ENCODE assay signal across 15 cellular contexts in the genomic region with DNA sequence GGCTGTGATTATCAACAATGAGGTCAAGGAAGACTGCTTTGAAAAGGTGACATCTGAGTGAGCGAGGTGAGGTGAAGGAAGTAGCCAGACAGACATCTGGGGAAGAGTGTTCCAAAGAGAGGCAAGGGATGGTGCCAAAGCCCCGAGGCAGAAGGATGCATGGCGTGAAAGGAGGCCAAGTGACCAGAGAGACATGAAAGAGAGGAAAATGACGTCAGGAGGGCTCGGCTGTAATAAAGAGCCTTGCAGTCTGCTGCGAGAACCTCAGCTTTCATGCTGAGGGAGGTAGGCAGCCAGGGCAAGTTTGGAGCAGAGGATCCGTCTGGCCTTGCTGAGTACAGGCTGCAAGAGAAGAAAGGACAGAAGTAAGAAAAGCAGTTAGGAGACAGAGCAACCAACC. TPM values are rescaled to one million over a fixed set of nuclear protein-coding genes. Genes with fewer than 3 reads are reported as not detected.
DNase-seq lines count a peak whose midpoint lies in the region; ATAC-seq and TF ChIP-seq lines count a peak whose summit lies in the region.
"Had no signal": no experiment of that assay in that cellular context is flagged by ENCODE, and none has a peak within 500 bp of the region (broad histone marks: within the 10 kb centered on the region; RNA-seq: fewer than 3 reads in every experiment).

No MANE protein-coding gene starts in this region.

- POLR2A ChIA-PET in SK-N-SH (lab: Yijun Ruan, JAX): no interaction called here

- CTCF ChIA-PET in SK-N-SH (lab: Yijun Ruan, JAX): no interaction called here

- H3K27me3 ChIP-seq in CD4-positive, CD25-positive, alpha-beta regulatory T cell (ENCODE audit: control insufficient read depth, insufficient read depth, low read length): no peaks in the 10 kb centered on the region
- no peaks in the 10 kb centered on the region for H3K27me3 ChIP-seq in GM23338 (ENCODE audit: insufficient read depth)
- no peaks in the 10 kb centered on the region for H3K27me3 ChIP-seq in SK-N-SH (ENCODE audit: insufficient read depth)
- H3K27me3 ChIP-seq: cardiac muscle cell had no signal

- H3K27ac Mint-ChIP-seq in CD4-positive, CD25-positive, alpha-beta regulatory T cell: peak overlapping the region; percentile 90 to 99 (median 95)
- H3K27ac Mint-ChIP-seq in GM23338 (peak overlapping the region; percentile 20; the same call in 1 of the 2 replicates), mesothelial cell of epicardium (peak overlapping the region; percentile 60)
- H3K27ac Mint-ChIP-seq in activated naive CD4-positive, alpha-beta T cell treated with anti-CD3 and anti-CD28 coated beads, Interleukin-2, amount 50 U/mL, for 72 hours: peak overlapping the region; percentile 16 to 89

- TF ChIP-seq EP300 in SK-N-SH (IDR thresholded peaks at IDR 0.05; ENCODE audit: borderline replicate concordance in 1 of 2, low read depth in 1 of 2, low read length in 1 of 2): no peak

- H3K9me3 ChIP-seq in CD4-positive, CD25-positive, alpha-beta regulatory T cell (ENCODE audit: control insufficient read depth in 2 of 2, low read length in 2 of 2): no peaks in the 10 kb centered on the region
- no peaks in the 10 kb centered on the region for H3K9me3 ChIP-seq in SK-N-SH

- DNase-seq in CD4-positive, CD25-positive, alpha-beta regulatory T cell: no peak
- DNase-seq in GM23338 (ENCODE audit: low spot score) (no peak), mesothelial cell of epicardium (ENCODE audit: low spot score in 2 of 2, unreplicated experiment in 2 of 2) (no peak), SK-N-SH (no peak), SIG-M5 (lab: John Stamatoyannopoulos, UW) (no peak), AG20443 (ENCODE audit: low spot score) (no peak)
- DNase-seq in activated naive CD4-positive, alpha-beta T cell treated with anti-CD3 and anti-CD28 coated beads, Interleukin-2, amount 50 U/mL, for 72 hours (ENCODE audit: low spot score in 2 of 2): no peak
- DNase-seq: C1 segment of cervical spinal cord, NCI-H187, NCI-H510A, PC-3, SW 1271 had no signal

- H3K4me3 Mint-ChIP-seq in CD4-positive, CD25-positive, alpha-beta regulatory T cell: peak overlapping the region; percentile 62 to 92 (median 78)
- H3K4me3 Mint-ChIP-seq in GM23338 (no peak overlapping the region), mesothelial cell of epicardium (peak overlapping the region; percentile 3)

- H3K9me2 ChIP-seq in GM23338 (ENCODE audit: insufficient read depth): no peaks in the 10 kb centered on the region
- no peaks in the 10 kb centered on the region for H3K9me2 ChIP-seq in SK-N-SH

- H3K27me3 Mint-ChIP-seq in CD4-positive, CD25-positive, alpha-beta regulatory T cell: no peaks in the 10 kb centered on the region
- H3K27me3 Mint-ChIP-seq in GM23338 (ENCODE audit: insufficient read depth, low read depth, poor library complexity) (peaks cover 2% of the 10 kb centered on the region), mesothelial cell of epicardium (ENCODE audit: low read depth) (no peaks in the 10 kb centered on the region)

- no peak for ATAC-seq in CD4-positive, CD25-positive, alpha-beta regulatory T cell (ENCODE audit: low read depth in 2 of 2)
- peak; percentile 7; the same call in 1 of the 3 replicates for ATAC-seq in GM23338
- no peak for ATAC-seq in activated naive CD4-positive, alpha-beta T cell treated with anti-CD3 and anti-CD28 coated beads, Interleukin-2, amount 50 U/mL, for 72 hours
- ATAC-seq: PC-3 had no signal

- H3K4me1 Mint-ChIP-seq in CD4-positive, CD25-positive, alpha-beta regulatory T cell: peaks cover 52 to 99% (median 87%) of the 10 kb centered on the region in 4 donors
- H3K4me1 Mint-ChIP-seq in GM23338: peaks cover 87% of the 10 kb centered on the region
- peaks cover 60% of the 10 kb centered on the region for H3K4me1 Mint-ChIP-seq in mesothelial cell of epicardium

- peaks cover 20% of the 10 kb centered on the region for H3K36me3 Mint-ChIP-seq in CD4-positive, CD25-positive, alpha-beta regulatory T cell
- H3K36me3 Mint-ChIP-seq in GM23338 (ENCODE audit: low read depth) (peaks cover 6% of the 10 kb centered on the region; the same call in 2 of the 3 replicates), mesothelial cell of epicardium (peaks cover 1% of the 10 kb centered on the region)
- H3K36me3 Mint-ChIP-seq in activated naive CD4-positive, alpha-beta T cell treated with anti-CD3 and anti-CD28 coated beads, Interleukin-2, amount 50 U/mL, for 72 hours: peaks cover 9 to 27% of the 10 kb centered on the region in 2 donors

- H3K4me2 ChIP-seq in GM23338 (no peak overlapping the region), SK-N-SH (no peak overlapping the region)
- H3K4me2 ChIP-seq: smooth muscle cell had no signal

- H3F3A ChIP-seq in GM23338 (replicated peaks; ENCODE audit: low read depth) (peaks cover 15% of the 10 kb centered on the region), SK-N-SH (replicated peaks; ENCODE audit: insufficient read depth) (no peaks in the 10 kb centered on the region)

- 83% methylated on average over 7 of the region's 7 CpGs for WGBS in SK-N-SH (ENCODE audit: low lambda C conversion rate)

- no peak overlapping the region for H3K9ac ChIP-seq in SK-N-SH

- no peak for TF ChIP-seq RAD21 in SK-N-SH (IDR thresholded peaks at IDR 0.05; ENCODE audit: low read length)

- H4K20me1 ChIP-seq in GM23338 (replicated peaks; ENCODE audit: insufficient read depth): peaks cover 94% of the 10 kb centered on the region
- peaks cover 8% of the 10 kb centered on the region; the same call in 1 of the 2 replicates for H4K20me1 ChIP-seq in SK-N-SH (ENCODE audit: insufficient read depth)

- H3K79me2 ChIP-seq in GM23338 (replicated peaks; ENCODE audit: insufficient read depth): peaks cover 100% of the 10 kb centered on the region
- H3K79me2 ChIP-seq in SK-N-SH (ENCODE audit: insufficient read depth): peaks cover 5% of the 10 kb centered on the region

- H3K27ac ChIP-seq in CD4-positive, CD25-positive, alpha-beta regulatory T cell (ENCODE audit: insufficient read depth, low read length, poor library complexity, severe bottlenecking): peak overlapping the region; percentile 92
- H3K27ac ChIP-seq in GM23338 (ENCODE audit: low read depth) (peak overlapping the region; percentile 60; the same call in 1 of the 2 replicates), SK-N-SH (ENCODE audit: low read depth in 2 of 2, low read length in 1 of 2) (no peak overlapping the region)
- H3K27ac ChIP-seq: cardiac muscle cell, HL-60 had no signal

- no peaks in the 10 kb centered on the region for H3K36me3 ChIP-seq in CD4-positive, CD25-positive, alpha-beta regulatory T cell (ENCODE audit: control insufficient read depth, insufficient read depth, low read length)
- H3K36me3 ChIP-seq in GM23338 (ENCODE audit: insufficient read depth) (no peaks in the 10 kb centered on the region), SK-N-SH (replicated peaks in 1 of 2; ENCODE audit: control insufficient read depth in 1 of 2, insufficient read depth in 2 of 2, low read length in 1 of 2) (no peaks in the 10 kb centered on the region)
- H3K36me3 ChIP-seq: cardiac muscle cell had no signal

- H2AFZ ChIP-seq in GM23338: no peak overlapping the region
- no peak overlapping the region for H2AFZ ChIP-seq in SK-N-SH (ENCODE audit: low read depth)

- peak overlapping the region; percentile 42 for H3K4me3 ChIP-seq in CD4-positive, CD25-positive, alpha-beta regulatory T cell (ENCODE audit: low read depth, low read length)
- H3K4me3 ChIP-seq in GM23338 (no peak overlapping the region), SK-N-SH (ENCODE audit: low read depth in 2 of 2, low read length in 1 of 2) (no peak overlapping the region)
- H3K4me3 ChIP-seq: cardiac muscle cell, smooth muscle cell had no signal

- H3K9me3 Mint-ChIP-seq in CD4-positive, CD25-positive, alpha-beta regulatory T cell: no peaks in the 10 kb centered on the region
- no peaks in the 10 kb centered on the region for H3K9me3 Mint-ChIP-seq in GM23338
- peaks cover 0 to 10% of the 10 kb centered on the region in 2 donors for H3K9me3 Mint-ChIP-seq in activated naive CD4-positive, alpha-beta T cell treated with anti-CD3 and anti-CD28 coated beads, Interleukin-2, amount 50 U/mL, for 72 hours
- no peaks in the 10 kb centered on the region for H3K9me3 Mint-ChIP-seq in mesothelial cell of epicardium

- TF ChIP-seq CTCF in GM23338 (conservative IDR thresholded peaks at IDR 0.05; ENCODE audit: low read depth in 2 of 2) (no peak), mesothelial cell of epicardium (IDR thresholded peaks at IDR 0.05; ENCODE audit: unreplicated experiment) (no peak), SK-N-SH (IDR thresholded peaks at IDR 0.05) (no peak)

- peaks cover 100% of the 10 kb centered on the region for H3K4me1 ChIP-seq in CD4-positive, CD25-positive, alpha-beta regulatory T cell (ENCODE audit: control insufficient read depth, insufficient read depth, low read length, poor library complexity, severe bottlenecking)
- peaks cover 90% of the 10 kb centered on the region for H3K4me1 ChIP-seq in GM23338 (ENCODE audit: insufficient read depth)
- peaks cover 0 to 4% of the 10 kb centered on the region in 2 experiments; a peak in 1 of 4 replicates for H3K4me1 ChIP-seq in SK-N-SH (ENCODE audit: control insufficient read depth in 1 of 2, insufficient read depth in 2 of 2, low read depth in 1 of 2, low read length in 1 of 2)

TF ChIP-seq in GM23338, 12 proteins besides CTCF, POLR2A, EP300 and RAD21 (continues in another document):
- TF ChIP-seq NANOG (IDR thresholded peaks at IDR 0.05; ENCODE audit: borderline replicate concordance): no peak
- no peak for TF ChIP-seq EZH2phosphoT487 (IDR thresholded peaks at IDR 0.05; ENCODE audit: unreplicated experiment)
- TF ChIP-seq EZH2 (IDR thresholded peaks at IDR 0.05; ENCODE audit: low read depth, unreplicated experiment): no peak
- TF ChIP-seq ZNF331 (CRISPR knock-in tag; IDR thresholded peaks at IDR 0.05; ENCODE audit: low read depth): no peak

TF ChIP-seq in SK-N-SH, 30 proteins besides CTCF, POLR2A, EP300 and RAD21 (continues in another document):
- TF ChIP-seq NRF1 (IDR thresholded peaks at IDR 0.05; ENCODE audit: low read depth, low read length): no peak
- no peak for TF ChIP-seq TEAD4 (IDR thresholded peaks at IDR 0.05; ENCODE audit: borderline replicate concordance, insufficient read depth)
- TF ChIP-seq RCOR1 (IDR thresholded peaks at IDR 0.05; ENCODE audit: low read length): no peak
- no peak for TF ChIP-seq NFIC (IDR thresholded peaks at IDR 0.05; ENCODE audit: borderline replicate concordance)
- TF ChIP-seq POLR2AphosphoS5 (IDR thresholded peaks at IDR 0.05; ENCODE audit: low read depth, low read length): no peak

RNA-seq across cellular contexts. Expression of a gene that starts 50.8 kb away (rescaled TPM):
- total RNA-seq in CD4-positive, CD25-positive, alpha-beta regulatory T cell: 119 TPM
- polyA plus RNA-seq in CD4-positive, CD25-positive, alpha-beta regulatory T cell: 100 to 1,000 TPM in 1 of 4 donors, 10 to 100 TPM in 3; 45.5 to 115 (median 65.4) TPM
- 66.2 and 68.0 TPM in 2 replicates for total RNA-seq in GM23338 (2014; rRNA removed; shearing (Covaris generic))
- polyA plus RNA-seq in GM23338 (2016; fragmentation: Nextera tagmentation; extraction: Ambion mirVana) (32.1 and 32.4 TPM in 2 replicates), SK-N-SH (2012; rRNA removed) (1.5 and 1.8 TPM in 2 replicates)
- total RNA-seq in activated naive CD4-positive, alpha-beta T cell treated with anti-CD3 and anti-CD28 coated beads, Interleukin-2, amount 50 U/mL, for 72 hours: 10 to 100 TPM; 40.4 to 57.8 TPM
- 31.7 to 33.7 TPM (median 32.7 TPM) in 3 replicates for total RNA-seq in mesothelial cell of epicardium
- 1.8 and 1.9 TPM in 2 replicates for polyA plus RNA-seq in SK-N-SH (2012; cell fraction: cytosol; rRNA removed)
- 2.7 TPM in 2 replicates for polyA plus RNA-seq in SK-N-SH (2012; cell fraction: nucleus; rRNA removed)

Comparison
In these comparisons a context has a peak if more than half of its experiments do, and no peak if none do; other contexts are left out.
1. H3K27ac ChIP-seq: peak in CD4-positive, CD25-positive, alpha-beta regulatory T cell (single experiment) and GM23338 (single experiment); none in SK-N-SH (0 of 2).
2. H3K27ac Mint-ChIP-seq: peak in every context shown above with its lines; median percentile 95 in CD4-positive, CD25-positive, alpha-beta regulatory T cell; 60 in mesothelial cell of epicardium; 52 in activated naive CD4-positive, alpha-beta T cell treated with anti-CD3 and anti-CD28 coated beads, Interleukin-2, amount 50 U/mL, for 72 hours; 20 in GM23338.